Comparison of ENCODE assay signal across 18 cellular contexts in the genomic region with DNA sequence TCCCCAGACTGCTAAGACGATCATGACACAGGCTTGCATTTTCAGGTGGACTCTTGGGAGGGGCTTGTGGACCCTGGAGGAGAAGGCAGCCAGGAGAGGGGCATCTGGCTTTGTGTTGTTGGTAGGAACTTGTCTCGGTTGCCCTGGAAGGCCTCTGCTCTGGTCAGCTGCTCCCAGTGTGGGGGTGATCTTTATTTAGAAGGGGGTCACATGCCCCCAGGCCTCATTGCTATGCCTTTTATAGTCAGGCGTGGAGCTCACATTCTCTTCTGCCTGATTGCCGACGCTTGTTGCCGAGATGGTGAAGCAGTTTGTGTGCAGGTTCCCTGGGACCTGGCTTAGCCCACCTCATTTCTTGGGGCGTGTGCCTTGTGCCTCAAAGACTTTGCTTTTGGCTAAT.
DNase-seq lines count a peak whose midpoint lies in the region; ATAC-seq and TF ChIP-seq lines count a peak whose summit lies in the region.
"Had no signal": no experiment of that assay in that cellular context is flagged by ENCODE, and none has a peak within 500 bp of the region (broad histone marks: within the 10 kb centered on the region; RNA-seq: fewer than 3 reads in every experiment).

No MANE protein-coding gene starts in this region.

- CTCF ChIA-PET in CD4-positive, alpha-beta T cell (lab: Charles Lee), result no interaction called here

- H3K36me3 ChIP-seq in ascending aorta, result peaks cover 2 to 15% of the 10 kb centered on the region in 2 donors
- peaks cover 0 to 22% (median 0%) of the 10 kb centered on the region in 9 donors for H3K36me3 ChIP-seq in heart right ventricle
- no peaks in the 10 kb centered on the region for H3K36me3 ChIP-seq in rectal smooth muscle tissue (ENCODE audit: control insufficient read depth, insufficient read depth, low read length)
- H3K36me3 ChIP-seq: pancreas had no signal

- no peak for DNase-seq in CD4-positive, alpha-beta T cell
- no peak for DNase-seq in ascending aorta (ENCODE audit: low spot score in 2 of 2)
- peak in 1 of 2 donors; percentile 74 for DNase-seq in heart right ventricle
- no peak for DNase-seq in activated effector memory CD4-positive, alpha-beta T cell treated with Interleukin-2 at 50 U/mL for 16 hours
- no peak for DNase-seq in hepatic stellate cell (ENCODE audit: low spot score)
- DNase-seq: activated gamma-delta T cell treated with Interleukin-2 at 50 U/mL for 16 hours; effector CD4-positive, alpha-beta T cell; Kasumi-1; kidney glomerular epithelial cell; NCI-H1105 treated with DMSO at 0.1 percent for 48 hours; NCI-H2171 treated with DMSO at 0.1 percent for 48 hours; pancreas; stimulated activated naive CD4-positive, alpha-beta T cell treated with Interleukin-2 at 50 U/mL for 16 hours had no signal

- peak overlapping the region; percentile 39 for H3K4me3 Mint-ChIP-seq in CD4-positive, alpha-beta T cell

- no peak for TF ChIP-seq CTCF in CD4-positive, alpha-beta T cell (IDR thresholded peaks at IDR 0.05)
- TF ChIP-seq CTCF in ascending aorta (IDR thresholded peaks at IDR 0.05) (no peak), heart right ventricle (IDR thresholded peaks at IDR 0.05) (no peak)

- peaks cover 76% of the 10 kb centered on the region for H3K4me1 Mint-ChIP-seq in CD4-positive, alpha-beta T cell (ENCODE audit: low read depth)

- H3K9ac ChIP-seq in rectal smooth muscle tissue (ENCODE audit: low read length), result no peak overlapping the region

- H3K36me3 Mint-ChIP-seq in CD4-positive, alpha-beta T cell (ENCODE audit: low read depth), result peaks cover 31% of the 10 kb centered on the region

- intact Hi-C loops in CD4-positive, alpha-beta T cell (cut with DNase I, micrococcal nuclease), result no loop called here
- intact Hi-C loops in ascending aorta (cut with DNase I), result no loop called here
- intact Hi-C loops in heart right ventricle (cut with DNase I), result loop anchor here in 2 of 10 donors (5.0 kb wide), 2 partner anchors 43 to 62 kb away; no protein-coding TSS in a partner anchor

- H3K9me3 Mint-ChIP-seq in CD4-positive, alpha-beta T cell, result peaks cover 2% of the 10 kb centered on the region

- H3K4me1 ChIP-seq in ascending aorta (peaks cover 2 to 55% of the 10 kb centered on the region in 2 donors), heart right ventricle (peaks cover 22 to 78% (median 58%) of the 10 kb centered on the region in 9 donors), rectal smooth muscle tissue (ENCODE audit: control insufficient read depth, insufficient read depth, low read length) (peaks cover 41% of the 10 kb centered on the region)

- H3K27ac Mint-ChIP-seq in CD4-positive, alpha-beta T cell, result peak overlapping the region; percentile 64

- H3K27me3 ChIP-seq in CD4-positive, alpha-beta T cell (ENCODE audit: control insufficient read depth, insufficient read depth, low read length), result no peaks in the 10 kb centered on the region
- no peaks in the 10 kb centered on the region for H3K27me3 ChIP-seq in ascending aorta
- H3K27me3 ChIP-seq in heart right ventricle, result no peaks in the 10 kb centered on the region
- H3K27me3 ChIP-seq in rectal smooth muscle tissue (ENCODE audit: control insufficient read depth, insufficient read depth, low read length), result no peaks in the 10 kb centered on the region
- H3K27me3 ChIP-seq: pancreas had no signal

- H3K9me3 ChIP-seq in CD4-positive, alpha-beta T cell (ENCODE audit: control insufficient read depth, low read length), result peaks cover 7% of the 10 kb centered on the region
- H3K9me3 ChIP-seq in ascending aorta (no peaks in the 10 kb centered on the region), heart right ventricle (peaks cover 0 to 16% (median 0%) of the 10 kb centered on the region in 11 donors)
- H3K9me3 ChIP-seq: pancreas had no signal

- no peak for ATAC-seq in CD4-positive, alpha-beta T cell (ENCODE audit: poor library complexity)
- ATAC-seq in heart right ventricle, result peak; percentile 61 to 90 (median 82)
- ATAC-seq in GM21381 (IDR thresholded peaks at IDR 0.05; ENCODE audit: unreplicated experiment), result no peak
- no peak for ATAC-seq in GM21447 (IDR thresholded peaks at IDR 0.05; ENCODE audit: unreplicated experiment)
- ATAC-seq: GM12878, Panc1, pancreas had no signal

- WGBS in heart right ventricle, 2 donors, result 54 to 59% methylated on average over 7 of the region's 7 CpGs

- no peaks in the 10 kb centered on the region for H3K27me3 Mint-ChIP-seq in CD4-positive, alpha-beta T cell

- H3K4me3 ChIP-seq in ascending aorta (peak overlapping the region in 1 of 2 donors; percentile 3), heart right ventricle (no peak overlapping the region), rectal smooth muscle tissue (ENCODE audit: low read length) (no peak overlapping the region)
- H3K4me3 ChIP-seq: GM12878, pancreas had no signal

- H3K27ac ChIP-seq in CD4-positive, alpha-beta T cell (ENCODE audit: low read depth, low read length), result no peak overlapping the region
- H3K27ac ChIP-seq in ascending aorta, result peak overlapping the region; percentile 69 to 73
- H3K27ac ChIP-seq in heart right ventricle, result peak overlapping the region; percentile 60 to 90 (median 86)
- H3K27ac ChIP-seq in rectal smooth muscle tissue (ENCODE audit: low read depth, low read length), result peak overlapping the region; percentile 74
- H3K27ac ChIP-seq: pancreas had no signal

- POLR2A ChIA-PET in CD4-positive, alpha-beta T cell (lab: Charles Lee), result no interaction called here

Comparison
In these comparisons a context has a peak if more than half of its experiments do, and no peak if none do; other contexts are left out.
1. ATAC-seq: peak in heart right ventricle (8 of 8); none in CD4-positive, alpha-beta T cell (single experiment), GM21381 (single experiment) and GM21447 (single experiment).